Comparison of ENCODE assay signal across 8 cellular contexts in the genomic region with DNA sequence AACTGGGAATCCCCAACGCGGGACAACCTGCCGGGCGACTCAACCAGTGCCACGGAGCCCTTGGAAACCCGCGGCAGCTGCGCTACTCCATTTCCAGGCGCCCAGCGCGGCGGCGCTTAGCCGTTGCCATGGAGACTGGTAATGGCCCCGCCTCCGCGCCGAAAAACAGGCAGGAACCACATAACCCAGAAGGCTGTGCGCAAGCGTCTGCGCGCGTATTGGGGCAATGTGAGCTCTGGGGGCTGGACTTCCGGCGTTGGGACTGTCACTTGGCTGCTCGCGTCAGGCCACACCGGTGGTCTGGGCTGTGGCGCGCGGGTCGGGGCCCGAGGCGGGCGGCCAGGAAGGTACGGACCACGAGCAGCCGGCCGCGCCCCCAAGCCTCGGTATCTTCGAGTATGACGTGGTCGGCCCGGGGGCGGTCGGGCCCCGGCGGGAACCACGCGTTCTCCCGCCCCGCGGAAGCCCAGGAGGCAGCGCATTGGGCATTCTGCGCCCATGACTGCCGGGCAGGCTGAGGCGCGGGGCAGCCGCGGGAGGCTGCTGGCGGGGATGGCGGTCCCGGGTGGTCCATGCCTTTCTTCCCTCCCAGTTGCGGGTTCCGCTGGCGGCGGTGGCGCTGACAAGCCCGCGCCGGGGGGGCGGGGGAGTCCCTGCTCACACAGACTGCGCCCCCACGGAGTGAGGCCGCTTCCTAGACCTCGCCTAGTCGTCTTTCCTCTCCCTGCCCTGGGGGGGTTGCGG. TPM values are rescaled to one million over a fixed set of nuclear protein-coding genes. Genes with fewer than 3 reads are reported as not detected.
DNase-seq lines count a peak whose midpoint lies in the region; ATAC-seq and TF ChIP-seq lines count a peak whose summit lies in the region.

A gene (plus strand): TSS at position 265 of the 744 bp plus-strand sequence. CDS start 2,080 bp downstream, outside the sequence.

- TF ChIP-seq CTCF in PC-3 (conservative IDR thresholded peaks at IDR 0.05; ENCODE audit: low read depth, low read length), result no peak

- H3F3A ChIP-seq in PC-3 (ENCODE audit: low read length, unreplicated experiment), result no peaks in the 10 kb centered on the region

- CTCF ChIA-PET in PC-3 (lab: Charles Lee), result interaction anchor here (0.6 to 1.0 kb wide), 2 partner anchors 16 to 67 kb away, joined by 3 read pairs; no protein-coding TSS in a partner anchor

- H3K27ac ChIP-seq in PC-3 (ENCODE audit: low read length) (no peak within 1 kb of the TSS), esophagus (ENCODE audit: low read depth in 2 of 2, low read length in 1 of 2) (peak within 1 kb of the TSS; percentile 54 to 60)

- H3K27me3 ChIP-seq in PC-3 (ENCODE audit: low read length), result no peaks in the 10 kb centered on the region
- H3K27me3 ChIP-seq in esophagus (ENCODE audit: control insufficient read depth in 1 of 2, insufficient read depth in 2 of 2, low read length in 2 of 2), result no peaks in the 10 kb centered on the region
- peaks cover 7% of the 10 kb centered on the region for H3K27me3 ChIP-seq in mucosa of stomach (ENCODE audit: control insufficient read depth, insufficient read depth, low read length)

- H3K79me2 ChIP-seq in PC-3 (ENCODE audit: low read length), result peaks cover 4% of the 10 kb centered on the region; the same call in 1 of the 2 replicates

- H4K20me1 ChIP-seq in PC-3 (ENCODE audit: low read length), result no peaks in the 10 kb centered on the region

- peaks cover 5% of the 10 kb centered on the region for H3K4me1 ChIP-seq in PC-3 (ENCODE audit: insufficient read depth, low read length)
- H3K4me1 ChIP-seq in esophagus (ENCODE audit: control insufficient read depth in 2 of 2, insufficient read depth in 2 of 2, low read length in 1 of 2), result peaks cover 2 to 5% of the 10 kb centered on the region in 2 donors
- peaks cover 4% of the 10 kb centered on the region for H3K4me1 ChIP-seq in mucosa of stomach (ENCODE audit: control insufficient read depth, insufficient read depth, low read length)

- peak within 1 kb of the TSS; percentile 93 for H2AFZ ChIP-seq in PC-3 (ENCODE audit: low read length)

- no peaks in the 10 kb centered on the region for H3K9me2 ChIP-seq in PC-3 (replicated peaks; ENCODE audit: low read length)

- H3K9ac ChIP-seq in PC-3 (ENCODE audit: low read length), result peak within 1 kb of the TSS; percentile 73
- peak within 1 kb of the TSS; percentile 61 for H3K9ac ChIP-seq in mucosa of stomach (ENCODE audit: low read length)

- 1% methylated on average over 63 to 79 of the region's 79 CpGs for WGBS in esophagus, 2 donors

- intact Hi-C loops in PC-3 (cut with micrococcal nuclease), result loop anchor here (1.0 to 2.0 kb wide), 2 partner anchors 42 to 71 kb away; a partner anchor contains a TSS

- peak within 1 kb of the TSS; percentile 64 for H3K4me3 ChIP-seq in Jurkat, Clone E6-1 (ENCODE audit: low read length)
- peak within 1 kb of the TSS; percentile 74 for H3K4me3 ChIP-seq in PC-3 (ENCODE audit: low read length)
- peak within 1 kb of the TSS; percentile 59 to 93 for H3K4me3 ChIP-seq in esophagus (ENCODE audit: low read depth in 1 of 2, low read length in 2 of 2)
- peak within 1 kb of the TSS; percentile 26 for H3K4me3 ChIP-seq in mucosa of stomach (ENCODE audit: low read length)

- ATAC-seq in GM21717 (IDR thresholded peaks at IDR 0.05; ENCODE audit: unreplicated experiment), result peak; percentile 86
- peak; percentile 97 for ATAC-seq in PC-3

- DNase-seq in DMS53 (lab: John Stamatoyannopoulos, UW) (peak; percentile 98), PC-3 (peak; percentile 99), activated T-cell treated with anti-CD3 and anti-CD28 coated beads for 48 hours (ENCODE audit: low read depth) (peak; percentile 94)
- DNase-seq in Jurkat, Clone E6-1 (ENCODE audit: low read depth, low spot score), result peak; percentile 94
- peak; percentile 97 for DNase-seq in stimulated activated CD8-positive, alpha-beta memory T cell treated with anti-CD3 and anti-CD28 coated beads, Interleukin-4, amount 100 ng/mL, for 48 hours

- H3K9me3 ChIP-seq in PC-3 (ENCODE audit: low read length), result peaks cover 25% of the 10 kb centered on the region
- H3K9me3 ChIP-seq in esophagus (ENCODE audit: control insufficient read depth in 2 of 2, insufficient read depth in 1 of 2, low read depth in 1 of 2, low read length in 1 of 2), result peaks cover 0 to 3% of the 10 kb centered on the region in 2 donors
- H3K9me3 ChIP-seq in mucosa of stomach (ENCODE audit: control insufficient read depth, low read length), result no peaks in the 10 kb centered on the region

- peak within 1 kb of the TSS; percentile 90 for H3K4me2 ChIP-seq in PC-3 (ENCODE audit: low read length)

- no TSS peak for BruUV-seq in PC-3 (replicated peaks; lab: Mats Ljungman, UMichigan)

- H3K36me3 ChIP-seq in PC-3 (ENCODE audit: low read depth, low read length), result 0 out of 2 replicates have a peak, but pooled peaks cover 2% of the 10 kb centered on the region
- peaks cover 7 to 25% of the 10 kb centered on the region in 2 donors for H3K36me3 ChIP-seq in esophagus (ENCODE audit: control insufficient read depth in 2 of 2, insufficient read depth in 2 of 2, low read length in 1 of 2)
- H3K36me3 ChIP-seq in mucosa of stomach (ENCODE audit: control insufficient read depth, insufficient read depth, low read length), result no peaks in the 10 kb centered on the region

- POLR2A ChIA-PET in PC-3 (lab: Charles Lee; ENCODE audit: unreplicated experiment), result interaction anchor here (0.6 kb wide), 1 partner anchor 146 kb away, joined by 3 read pairs; a partner anchor contains a TSS

RNA-seq across cellular contexts. Expression of the gene that starts here (rescaled TPM):
- polyA plus RNA-seq in Jurkat, Clone E6-1 (2012; ENCODE audit: insufficient read depth, insufficient read length), result 8.6 TPM
- 11.2 and 12.8 TPM in 2 replicates for total RNA-seq in PC-3 (2014; rRNA removed)
- polyA plus RNA-seq in esophagus, result 1 to 10 TPM; 2.4 to 2.8 TPM

Comparison
In these comparisons a context has a peak if more than half of its experiments do, and no peak if none do; other contexts are left out.
1. H3K4me3 ChIP-seq: peak in every context shown above with its lines; median percentile 76 in esophagus; 74 in PC-3; 64 in Jurkat, Clone E6-1; 26 in mucosa of stomach.